11 cellular contexts compared by ENCODE assay signal in genomic region chr5:93874080-93874479, GRCh38.
DNase-seq lines count a peak whose midpoint lies in the region; ATAC-seq and TF ChIP-seq lines count a peak whose summit lies in the region.
"Had no signal": no experiment of that assay in that cellular context is flagged by ENCODE, and none has a peak within 500 bp of the region (broad histone marks: within the 10 kb centered on the region; RNA-seq: fewer than 3 reads in every experiment).

No MANE protein-coding gene starts in this region.

- H3K27ac Mint-ChIP-seq in CD14-positive monocyte = no peak overlapping the region

- no peak for TF ChIP-seq CTCF in CD14-positive monocyte (IDR thresholded peaks at IDR 0.05)

- no peak overlapping the region for H3K4me3 Mint-ChIP-seq in CD14-positive monocyte

- peaks cover 15 to 21% of the 10 kb centered on the region in 2 donors for H3K36me3 Mint-ChIP-seq in CD14-positive monocyte

- no peaks in the 10 kb centered on the region for H3K27me3 ChIP-seq in effector memory CD4-positive, alpha-beta T cell (replicated peaks; ENCODE audit: control insufficient read depth, insufficient read depth, low read length, poor library complexity, severe bottlenecking)

- no peak for DNase-seq in NCI-H526 treated with DMSO at 0.1 percent for 48 hours (lab: John Stamatoyannopoulos, UW)
- no peak for DNase-seq in effector memory CD4-positive, alpha-beta T cell
- no peak for DNase-seq in CD14-positive monocyte (ENCODE audit: low spot score)
- DNase-seq in NCI-H1694 (lab: John Stamatoyannopoulos, UW) = no peak
- DNase-seq: GDM1, KG1, kidney glomerular epithelial cell had no signal

- H3K9me3 Mint-ChIP-seq in CD14-positive monocyte = peaks cover 0 to 4% (median 0%) of the 10 kb centered on the region in 7 donors

- no peak overlapping the region for H3K4me3 ChIP-seq in effector memory CD4-positive, alpha-beta T cell (ENCODE audit: insufficient read depth, low read depth, low read length, poor library complexity, severe bottlenecking)

- no peaks in the 10 kb centered on the region for H3K9me3 ChIP-seq in effector memory CD4-positive, alpha-beta T cell (ENCODE audit: control insufficient read depth, low read length)

- H3K4me1 Mint-ChIP-seq in CD14-positive monocyte = no peaks in the 10 kb centered on the region

- intact Hi-C loops in CD14-positive monocyte (cut with micrococcal nuclease) = no loop called here

- H3K27me3 Mint-ChIP-seq in CD14-positive monocyte (ENCODE audit: low read depth in 3 of 3) = no peaks in the 10 kb centered on the region

- ATAC-seq in GM18502 (IDR thresholded peaks at IDR 0.05; ENCODE audit: poor library complexity, unreplicated experiment) (peak; percentile 79), GM21619 (IDR thresholded peaks at IDR 0.05; ENCODE audit: unreplicated experiment) (peak; percentile 81), HG03469 (IDR thresholded peaks at IDR 0.05; ENCODE audit: unreplicated experiment) (peak; percentile 63), esophagus mucosa (peak; percentile 74)

- H3K27ac ChIP-seq in effector memory CD4-positive, alpha-beta T cell (ENCODE audit: insufficient read depth, low read length, poor library complexity, severe bottlenecking) = no peak overlapping the region

- H3K36me3 ChIP-seq in effector memory CD4-positive, alpha-beta T cell (ENCODE audit: control insufficient read depth, insufficient read depth, low read length) = no peaks in the 10 kb centered on the region

- no peaks in the 10 kb centered on the region for H3K4me1 ChIP-seq in effector memory CD4-positive, alpha-beta T cell (ENCODE audit: control insufficient read depth, insufficient read depth, low read length, poor library complexity, severe bottlenecking)
